In the genomic region with DNA sequence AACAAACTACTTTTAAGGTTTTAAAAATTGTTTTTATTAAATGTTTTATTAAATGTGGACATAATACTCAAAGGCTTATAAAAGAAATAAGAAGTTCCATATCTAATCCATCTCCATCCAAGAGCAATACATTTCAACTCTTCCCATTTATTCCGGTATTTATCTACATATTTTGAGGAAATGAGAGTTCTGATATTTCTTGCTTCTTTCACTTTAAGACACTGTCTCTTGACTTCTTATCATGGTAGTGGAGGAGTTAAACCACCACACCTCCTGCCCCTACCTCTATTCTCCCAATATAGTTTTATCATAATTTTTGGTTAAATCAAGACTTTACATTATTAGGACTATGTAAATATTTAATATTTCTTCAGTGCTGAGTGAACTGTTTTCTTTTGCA, we compare ENCODE assay signal across 33 cellular contexts. TPM values are rescaled to one million over a fixed set of nuclear protein-coding genes. Genes with fewer than 3 reads are reported as not detected.
"Had no signal": no experiment of that assay in that cellular context is flagged by ENCODE, and none has a peak within 500 bp of the region (broad histone marks: within the 10 kb centered on the region; RNA-seq: fewer than 3 reads in every experiment).

No MANE protein-coding gene starts in this region.

- H3K9me3 Mint-ChIP-seq: stimulated activated naive CD8-positive, alpha-beta T cell treated with anti-CD3 and anti-CD28 coated beads, Interleukin-15, amount 100 ng/mL, for 72 hours had no signal

- H3K27ac ChIP-seq: left ventricle myocardium inferior, pancreas, prostate gland, sigmoid colon, transverse colon, upper lobe of left lung, vagina had no signal

- FAIRE-seq: pancreas had no signal

- DNase-seq: hypothalamus; islet precursor cell; left ventricle myocardium inferior; mesendoderm; naive B cell; nucleus accumbens; pancreas; posterior cingulate gyrus; retina; right cardiac atrium; sigmoid colon; stimulated activated CD4-positive, alpha-beta T cell treated with anti-CD3 and anti-CD28 coated beads, Interleukin-1b, Interleukin-23, amount 100 ng/mL, for 48 hours; stimulated activated CD4-positive, alpha-beta T cell treated with anti-CD3 and anti-CD28 coated beads, Interleukin-2, amount 100 ng/mL, for 48 hours; stimulated activated CD4-positive, alpha-beta T cell treated with anti-CD3 and anti-CD28 coated beads, Interleukin-4, amount 100 ng/mL, for 4 hours; stimulated activated CD8-positive, alpha-beta memory T cell treated with anti-CD3 and anti-CD28 coated beads, Interleukin-4, amount 100 ng/mL, for 48 hours; stimulated activated naive CD4-positive, alpha-beta T cell treated with Interleukin-2 at 50 U/mL for 16 hours; stimulated activated naive CD8-positive, alpha-beta T cell treated with anti-CD3 and anti-CD28 coated beads, Interleukin-15, amount 100 ng/mL, for 72 hours; substantia nigra; transverse colon; upper lobe of left lung had no signal

- H3K36me3 ChIP-seq: pancreas, prostate gland, sigmoid colon, transverse colon, upper lobe of left lung, vagina had no signal

- H3K4me3 Mint-ChIP-seq: mesothelial cell of epicardium; naive B cell; nephron; neural crest cell; stimulated activated memory B cell treated with anti-CD40 and anti-IgM and Interleukin-4, amounts not matched to agents 10 μg/mL and 1 μg/mL and 100 μg/mL, for 72 hours; stimulated activated naive CD8-positive, alpha-beta T cell treated with anti-CD3 and anti-CD28 coated beads, Interleukin-15, amount 100 ng/mL, for 72 hours had no signal

- ATAC-seq: pancreas; right cardiac atrium; stimulated activated memory B cell treated with anti-CD40 and anti-IgM and Interleukin-4, amounts not matched to agents 10 μg/mL and 1 μg/mL and 100 μg/mL, for 72 hours; stimulated activated naive CD8-positive, alpha-beta T cell treated with anti-CD3 and anti-CD28 coated beads, Interleukin-15, amount 100 ng/mL, for 72 hours had no signal

- H3K36me3 Mint-ChIP-seq: stimulated activated memory B cell treated with anti-CD40 and anti-IgM and Interleukin-4, amounts not matched to agents 10 μg/mL and 1 μg/mL and 100 μg/mL, for 72 hours had no signal

- H3K9me3 ChIP-seq: pancreas, prostate gland, sigmoid colon, transverse colon, upper lobe of left lung, vagina had no signal

- H3K27ac Mint-ChIP-seq: mesothelial cell of epicardium; naive B cell; nephron; stimulated activated memory B cell treated with anti-CD40 and anti-IgM and Interleukin-4, amounts not matched to agents 10 μg/mL and 1 μg/mL and 100 μg/mL, for 72 hours; stimulated activated naive CD8-positive, alpha-beta T cell treated with anti-CD3 and anti-CD28 coated beads, Interleukin-15, amount 100 ng/mL, for 72 hours had no signal

- H3K4me3 ChIP-seq: left ventricle myocardium inferior, lung, pancreas, prostate gland, sigmoid colon, smooth muscle cell, transverse colon, upper lobe of left lung, vagina had no signal

- H3K4me1 Mint-ChIP-seq: mesothelial cell of epicardium, nephron, neural crest cell had no signal

- H3K4me1 ChIP-seq: left ventricle myocardium inferior, pancreas, prostate gland, sigmoid colon, transverse colon, upper lobe of left lung, vagina had no signal

- H3K4me2 ChIP-seq: smooth muscle cell had no signal

RNA-seq across cellular contexts. Expression of a gene that starts 40.7 kb away (rescaled TPM):
- total RNA-seq: kidney epithelial cell, left ventricle myocardium inferior, lower leg skin, mesothelial cell of epicardium, mononuclear cell, neural crest cell, osteoblast, smooth muscle cell, urinary bladder, vagina had no signal
